In genomic region chr5:77354454-77354853, GRCh38 we compare ENCODE assay signal across 17 cellular contexts.
"Had no signal": no experiment of that assay in that cellular context is flagged by ENCODE, and none has a peak within 500 bp of the region (broad histone marks: within the 10 kb centered on the region; RNA-seq: fewer than 3 reads in every experiment).

No MANE protein-coding gene starts in this region.

- DNase-seq: Kasumi-1, MM.1S, NCI-H1092 treated with DMSO at 0.1 percent for 48 hours, NCI-H1436, NCI-H187, NCI-H2081 treated with DMSO at 0.1 percent for 48 hours, NCI-H2171, NCI-H226, NCI-H510A, NCI-H524 treated with DMSO at 0.1 percent for 48 hours, PC-3, SHP77 treated with DMSO at 0.1 percent for 48 hours had no signal

- H3K4me2 ChIP-seq: KMS-11 had no signal

- H3K36me3 ChIP-seq: SJCRH30 had no signal

- ATAC-seq: K562, Panc1, PC-3, Right ventricle myocardium inferior had no signal

- H3K4me1 ChIP-seq: SJCRH30 had no signal

- FAIRE-seq: K562 had no signal

- H3K4me3 ChIP-seq: K562, SJCRH30 had no signal

- H3K9ac ChIP-seq: KMS-11 had no signal

- H3K27me3 ChIP-seq: SJCRH30 had no signal

- H3K9me3 ChIP-seq: SJCRH30 had no signal

- H3K27ac ChIP-seq: KMS-11, SJCRH30 had no signal
